ENCODE assay signal across 8 cellular contexts in the genomic region with DNA sequence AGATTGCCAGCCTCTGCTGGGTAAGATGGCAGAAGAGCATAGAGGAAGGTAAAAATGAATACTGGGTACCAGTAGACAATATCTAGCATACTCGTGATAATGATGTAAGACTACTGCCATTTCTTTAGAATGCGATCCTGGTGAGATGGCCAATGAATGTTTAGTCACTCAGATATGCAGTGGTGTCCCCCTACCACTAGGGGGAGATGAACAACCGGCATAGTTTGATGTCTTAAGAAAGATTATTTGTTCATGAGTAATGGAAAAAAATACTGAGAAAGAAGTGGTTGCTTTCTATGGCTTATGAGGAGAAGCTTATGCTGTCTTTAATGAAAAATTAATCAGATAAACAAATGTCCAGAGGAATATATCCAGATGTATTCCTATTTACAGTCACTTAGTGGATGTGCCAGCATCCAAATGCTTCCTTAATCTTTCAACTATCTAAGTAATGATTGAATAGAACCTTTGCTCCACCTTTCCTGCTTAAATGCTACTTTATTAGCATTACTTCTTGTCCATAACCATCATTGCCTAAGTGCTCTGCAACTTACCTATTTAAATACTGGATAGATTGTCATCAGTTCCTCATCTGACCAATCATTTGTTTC.
DNase-seq lines count a peak whose midpoint lies in the region; ATAC-seq, FAIRE-seq and TF ChIP-seq lines count a peak whose summit lies in the region.

No MANE protein-coding gene starts in this region.

- no peaks in the 10 kb centered on the region for H3K36me3 ChIP-seq in A673 (ENCODE audit: insufficient read depth, low read length, poor library complexity, severe bottlenecking)
- H3K36me3 ChIP-seq in HepG2 (replicated peaks in 1 of 2; ENCODE audit: control insufficient read depth in 1 of 2, insufficient read depth in 2 of 2, low read length in 2 of 2): no peaks in the 10 kb centered on the region

- H3K9ac ChIP-seq in HepG2 (ENCODE audit: insufficient read depth, low read depth, low read length): no peak overlapping the region

- peak; percentile 64 for FAIRE-seq in HepG2 (lab: Jason Lieb, UNC)

- WGBS in HepG2 (ENCODE audit: low lambda C conversion rate): 7% methylated on average over 3 of the region's 3 CpGs

- intact Hi-C loops in A673 (cut with micrococcal nuclease; ENCODE audit: unreplicated experiment): loop anchor here (5.0 to 10.0 kb wide), 4 partner anchors 179 to 811 kb away; a partner anchor contains a TSS
- intact Hi-C loops in HepG2 (cut with micrococcal nuclease; ENCODE audit: unreplicated experiment): loop anchor here (1.0 to 5.0 kb wide), 3 partner anchors 179 to 812 kb away; no protein-coding TSS in a partner anchor

- in situ Hi-C loops in HepG2 (cut with HindIII; ENCODE audit: extremely low pct_ligation_motif_present, low pct_unique_long_range_greater_than_20kb): loop anchor here (25.0 kb wide), 1 partner anchor 806 kb away; no protein-coding TSS in a partner anchor

- no peaks in the 10 kb centered on the region for H3K27me3 Mint-ChIP-seq in stimulated activated memory B cell treated with anti-CD40 and anti-IgM and Interleukin-4, amounts not matched to agents 10 μg/mL and 1 μg/mL and 100 μg/mL, for 72 hours

- H3K4me3 ChIP-seq in A673 (ENCODE audit: low read depth, low read length, poor library complexity, severe bottlenecking): no peak overlapping the region
- H3K4me3 ChIP-seq in choroid plexus epithelial cell (ENCODE audit: low read depth, low read length): no peak overlapping the region
- H3K4me3 ChIP-seq in HepG2 (replicated peaks in 1 of 3; ENCODE audit: insufficient read depth in 1 of 3, low read depth in 2 of 3, low read length in 3 of 3): no peak overlapping the region

- ATAC-seq in HG02610 (IDR thresholded peaks at IDR 0.05; ENCODE audit: unreplicated experiment) (peak; percentile 89), HepG2 (peak; percentile 82)
- peak; percentile 55 for ATAC-seq in stimulated activated memory B cell treated with anti-CD40 and anti-IgM and Interleukin-4, amounts not matched to agents 10 μg/mL and 1 μg/mL and 100 μg/mL, for 72 hours

- TF ChIP-seq EP300 in HepG2 (IDR thresholded peaks at IDR 0.05; ENCODE audit: low read depth in 2 of 2, low read length in 2 of 2): no peak
- no peak for TF ChIP-seq EP300 in HepG2 (CRISPR knock-in tag; IDR thresholded peaks at IDR 0.05; ENCODE audit: borderline replicate concordance)

- H3K27ac ChIP-seq in A673 (ENCODE audit: low read depth, low read length, poor library complexity, severe bottlenecking) (no peak overlapping the region), HepG2 (ENCODE audit: extremely low read length, insufficient read depth, low read length) (no peak overlapping the region)

- BruUV-seq in A673 (replicated peaks; lab: Mats Ljungman, UMichigan) (no TSS peak), HepG2 (replicated peaks; lab: Mats Ljungman, UMichigan) (no TSS peak)

- no peaks in the 10 kb centered on the region for H3K79me2 ChIP-seq in HepG2 (ENCODE audit: insufficient read depth, low read length)

- H2AFZ ChIP-seq in HepG2 (ENCODE audit: low read length): no peak overlapping the region

- H3K4me1 ChIP-seq in A673 (ENCODE audit: insufficient read depth, low read length, poor library complexity, severe bottlenecking) (no peaks in the 10 kb centered on the region), HepG2 (ENCODE audit: insufficient read depth, low read length) (no peaks in the 10 kb centered on the region)

- no peaks in the 10 kb centered on the region for H3K9me3 ChIP-seq in A673 (ENCODE audit: low read depth, low read length, poor library complexity, severe bottlenecking)
- H3K9me3 ChIP-seq in HepG2 (ENCODE audit: low read length): no peaks in the 10 kb centered on the region

- no peaks in the 10 kb centered on the region for H4K20me1 ChIP-seq in HepG2 (ENCODE audit: insufficient read depth, low read length)

- CTCF ChIA-PET in A673 (lab: Charles Lee): interaction anchor here (0.6 kb wide), 1 partner anchor 176 kb away, joined by 3 read pairs; no protein-coding TSS in a partner anchor
- CTCF ChIA-PET in HepG2 (lab: Yijun Ruan, JAX; ENCODE audit: low intra/inter-chr PET ratio, low total read pairs): interaction anchor here (1.5 kb wide), 1 partner anchor 795 kb away, joined by 4 read pairs; no protein-coding TSS in a partner anchor

- no peaks in the 10 kb centered on the region for H3K9me3 Mint-ChIP-seq in stimulated activated memory B cell treated with anti-CD40 and anti-IgM and Interleukin-4, amounts not matched to agents 10 μg/mL and 1 μg/mL and 100 μg/mL, for 72 hours

- peak; percentile 81 for DNase-seq in A673 (ENCODE audit: low spot score)
- peak; percentile 55 for DNase-seq in MV-4-11 (lab: John Stamatoyannopoulos, UW)
- peak; percentile 20 for DNase-seq in SKM-1 (lab: John Stamatoyannopoulos, UW; ENCODE audit: unreplicated experiment)
- peak; percentile 90 for DNase-seq in choroid plexus epithelial cell (ENCODE audit: low read depth)
- peak; percentile 18 for DNase-seq in HepG2 (ENCODE audit: low spot score)

- TF ChIP-seq RAD21 in HepG2 (CRISPR knock-in tag; IDR thresholded peaks at IDR 0.05): no peak

- no peaks in the 10 kb centered on the region for H3K4me1 Mint-ChIP-seq in stimulated activated memory B cell treated with anti-CD40 and anti-IgM and Interleukin-4, amounts not matched to agents 10 μg/mL and 1 μg/mL and 100 μg/mL, for 72 hours

- H3K36me3 Mint-ChIP-seq in stimulated activated memory B cell treated with anti-CD40 and anti-IgM and Interleukin-4, amounts not matched to agents 10 μg/mL and 1 μg/mL and 100 μg/mL, for 72 hours: no peaks in the 10 kb centered on the region

- H3K27me3 ChIP-seq in A673 (replicated peaks; ENCODE audit: insufficient read depth, low read depth, low read length, poor library complexity) (no peaks in the 10 kb centered on the region), HepG2 (ENCODE audit: control insufficient read depth in 1 of 2, insufficient read depth in 2 of 2, low read length in 2 of 2) (no peaks in the 10 kb centered on the region; a peak in 1 of 5 replicates)

- H3K4me2 ChIP-seq in HepG2 (ENCODE audit: low read depth, low read length): no peak overlapping the region

- POLR2A ChIA-PET in A673 (lab: Charles Lee; ENCODE audit: low non-redundant PET): no interaction called here
- POLR2A ChIA-PET in HepG2 (lab: Yijun Ruan, JAX): no interaction called here

- no peak overlapping the region for H3K4me3 Mint-ChIP-seq in stimulated activated memory B cell treated with anti-CD40 and anti-IgM and Interleukin-4, amounts not matched to agents 10 μg/mL and 1 μg/mL and 100 μg/mL, for 72 hours

- TF ChIP-seq POLR2A in HepG2 (IDR thresholded peaks at IDR 0.05; ENCODE audit: insufficient read depth in 1 of 2, low read depth in 2 of 2, low read length in 2 of 2): no peak

- TF ChIP-seq CTCF in A673 (conservative IDR thresholded peaks at IDR 0.05; ENCODE audit: low read depth, low read length) (peak; percentile 96), GM12874 (IDR thresholded peaks at IDR 0.05; ENCODE audit: insufficient read depth, low read depth, low read length) (peak; percentile 79; the same call in 1 of the 2 replicates), choroid plexus epithelial cell (conservative IDR thresholded peaks at IDR 0.05; ENCODE audit: low read depth, low read length) (peak; percentile 93), HepG2 (CRISPR knock-in tag; IDR thresholded peaks at IDR 0.05) (peak; percentile 73)

- H3K27ac Mint-ChIP-seq in stimulated activated memory B cell treated with anti-CD40 and anti-IgM and Interleukin-4, amounts not matched to agents 10 μg/mL and 1 μg/mL and 100 μg/mL, for 72 hours: no peak overlapping the region

TF ChIP-seq in HepG2, 621 proteins besides CTCF, POLR2A, EP300 and RAD21:
- TF ChIP-seq STAG1 (CRISPR knock-in tag; IDR thresholded peaks at IDR 0.05): peak; percentile 78
- TF ChIP-seq SMC3 (IDR thresholded peaks at IDR 0.05; ENCODE audit: low read length): peak; percentile 58
- TF ChIP-seq FOSL2 (CRISPR knock-in tag; IDR thresholded peaks at IDR 0.05): no peak
TF ChIP-seq in HepG2: peak in this region for 2.

Comparison
In these comparisons a context has a peak if more than half of its experiments do, and no peak if none do; other contexts are left out.
1. DNase-seq: peak in every context shown above with its lines; median percentile 90 in choroid plexus epithelial cell; 81 in A673; 55 in MV-4-11; 20 in SKM-1; 18 in HepG2.